Comparison of ENCODE assay signal across 1 cellular context in the genomic region with DNA sequence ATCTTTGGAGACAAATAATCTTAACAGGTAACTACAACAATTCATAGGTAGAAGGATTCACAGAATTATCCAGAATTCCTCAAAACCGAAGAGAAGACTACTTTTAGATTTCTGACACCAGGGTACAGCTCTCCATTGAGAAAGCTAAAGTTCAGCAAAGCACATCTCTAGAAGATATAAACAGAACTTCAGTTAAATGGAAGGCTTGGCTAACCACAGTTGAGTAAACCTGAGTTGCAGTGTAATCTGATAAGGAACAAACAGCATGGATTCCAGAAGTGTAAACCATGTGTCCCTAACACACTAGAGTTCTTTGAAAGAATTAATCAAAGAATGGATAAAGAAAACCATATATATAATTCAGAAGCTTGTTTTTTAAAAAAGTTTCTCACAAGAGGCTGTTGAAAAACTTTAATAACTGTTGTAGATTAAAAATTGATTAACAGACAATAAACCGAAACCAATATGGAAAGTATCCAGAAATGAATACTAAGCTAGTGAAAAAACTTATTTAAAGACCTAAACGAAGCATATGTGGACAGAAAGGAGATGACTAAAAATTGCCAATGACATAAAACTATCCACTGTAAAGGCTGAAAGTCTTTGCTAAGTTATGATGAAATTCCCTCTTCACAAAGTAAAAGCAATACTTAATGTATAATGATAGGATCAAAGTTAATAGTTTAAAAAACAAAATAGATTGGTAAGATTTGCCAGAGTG.
TF ChIP-seq lines count a peak whose summit lies in the region.

No MANE protein-coding gene starts in this region.

TF ChIP-seq in K562, 482 proteins besides CTCF, POLR2A, EP300 and RAD21 (continued from another document and continues in another):
- TF ChIP-seq, protein P1, sequence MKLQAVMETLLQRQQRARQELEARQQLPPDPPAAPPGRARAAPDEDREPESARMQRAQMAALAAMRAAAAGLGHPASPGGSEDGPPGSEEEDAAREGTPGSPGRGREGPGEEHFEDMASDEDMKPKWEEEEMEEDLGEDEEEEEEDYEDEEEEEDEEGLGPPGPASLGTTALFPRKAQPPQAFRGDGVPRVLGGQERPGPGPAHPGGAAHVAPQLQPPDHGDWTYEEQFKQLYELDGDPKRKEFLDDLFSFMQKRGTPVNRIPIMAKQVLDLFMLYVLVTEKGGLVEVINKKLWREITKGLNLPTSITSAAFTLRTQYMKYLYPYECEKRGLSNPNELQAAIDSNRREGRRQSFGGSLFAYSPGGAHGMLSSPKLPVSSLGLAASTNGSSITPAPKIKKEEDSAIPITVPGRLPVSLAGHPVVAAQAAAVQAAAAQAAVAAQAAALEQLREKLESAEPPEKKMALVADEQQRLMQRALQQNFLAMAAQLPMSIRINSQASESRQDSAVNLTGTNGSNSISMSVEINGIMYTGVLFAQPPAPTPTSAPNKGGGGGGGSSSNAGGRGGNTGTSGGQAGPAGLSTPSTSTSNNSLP (IDR thresholded peaks at IDR 0.05; ENCODE audit: borderline replicate concordance, low read depth, low read length): no peak
- TF ChIP-seq ZNF3 (CRISPR knock-in tag; IDR thresholded peaks at IDR 0.05) (no peak), NUFIP1 (IDR thresholded peaks at IDR 0.05; ENCODE audit: partially characterized antibody) (no peak), GTF2A2 (tag; IDR thresholded peaks at IDR 0.05) (no peak), ZNF23 (CRISPR knock-in tag; IDR thresholded peaks at IDR 0.05) (no peak), ZBED1 (IDR thresholded peaks at IDR 0.05) (no peak), ZNF280A (IDR thresholded peaks at IDR 0.05; ENCODE audit: low read depth, partially characterized antibody) (no peak), ZNF282 (CRISPR knock-in tag; IDR thresholded peaks at IDR 0.05) (no peak), CHD2 (IDR thresholded peaks at IDR 0.05; ENCODE audit: low read depth, low read length) (no peak), RCOR1 (IDR thresholded peaks at IDR 0.05; ENCODE audit: borderline replicate concordance in 1 of 2, low read depth in 2 of 2, low read length in 2 of 2) (peak in 1 of 2 experiments; percentile 43; a peak in 1 of 4 replicates), ZNF785 (CRISPR knock-in tag; IDR thresholded peaks at IDR 0.05) (no peak), ZBTB2 (IDR thresholded peaks at IDR 0.05) (no peak), WHSC1 (IDR thresholded peaks at IDR 0.05; ENCODE audit: low read length) (no peak), U2AF2 (optimal IDR thresholded peaks at IDR 0.05; ENCODE audit: low read depth, low read length) (no peak), SFPQ (IDR thresholded peaks at IDR 0.05; ENCODE audit: low read depth, low read length) (no peak), NCOA6 (IDR thresholded peaks at IDR 0.05) (no peak), ESRRA (IDR thresholded peaks at IDR 0.05; ENCODE audit: borderline replicate concordance, low read depth) (peak; percentile 45; the same call in 1 of the 2 replicates), MITF (IDR thresholded peaks at IDR 0.05) (no peak), ZZZ3 (IDR thresholded peaks at IDR 0.05) (no peak), ZEB2 (IDR thresholded peaks at IDR 0.05) (no peak), CEBPG (CRISPR knock-in tag; IDR thresholded peaks at IDR 0.05) (no peak), CEBPG (tag; conservative IDR thresholded peaks at IDR 0.05 in 1 of 2, IDR thresholded peaks at IDR 0.05 in 1 of 2) (peak; percentile 42 to 68), ZNF217 (CRISPR knock-in tag; IDR thresholded peaks at IDR 0.05) (no peak), PHB (CRISPR knock-in tag; IDR thresholded peaks at IDR 0.05) (no peak), GTF2F1 (IDR thresholded peaks at IDR 0.05; ENCODE audit: low read depth, low read length) (no peak), ETS1 (conservative IDR thresholded peaks at IDR 0.05; ENCODE audit: control insufficient read depth, low read depth, low read length) (no peak), ZNF398 (CRISPR knock-in tag; IDR thresholded peaks at IDR 0.05) (no peak), ZBTB34 (CRISPR knock-in tag; IDR thresholded peaks at IDR 0.05) (no peak), ZNF143 (CRISPR knock-in tag; IDR thresholded peaks at IDR 0.05) (no peak), SMAD1 (IDR thresholded peaks at IDR 0.05; ENCODE audit: low read depth, low read length, partially characterized antibody) (no peak), POLR2G (IDR thresholded peaks at IDR 0.05; ENCODE audit: low read depth, low read length) (no peak), DLX4 (CRISPR knock-in tag; IDR thresholded peaks at IDR 0.05) (no peak), SMARCE1 (IDR thresholded peaks at IDR 0.05) (no peak)
- TF ChIP-seq, protein P2, sequence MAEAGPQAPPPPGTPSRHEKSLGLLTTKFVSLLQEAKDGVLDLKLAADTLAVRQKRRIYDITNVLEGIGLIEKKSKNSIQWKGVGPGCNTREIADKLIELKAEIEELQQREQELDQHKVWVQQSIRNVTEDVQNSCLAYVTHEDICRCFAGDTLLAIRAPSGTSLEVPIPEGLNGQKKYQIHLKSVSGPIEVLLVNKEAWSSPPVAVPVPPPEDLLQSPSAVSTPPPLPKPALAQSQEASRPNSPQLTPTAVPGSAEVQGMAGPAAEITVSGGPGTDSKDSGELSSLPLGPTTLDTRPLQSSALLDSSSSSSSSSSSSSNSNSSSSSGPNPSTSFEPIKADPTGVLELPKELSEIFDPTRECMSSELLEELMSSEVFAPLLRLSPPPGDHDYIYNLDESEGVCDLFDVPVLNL (CRISPR knock-in tag; IDR thresholded peaks at IDR 0.05; ENCODE audit: low read depth): no peak
- TF ChIP-seq, protein P3, sequence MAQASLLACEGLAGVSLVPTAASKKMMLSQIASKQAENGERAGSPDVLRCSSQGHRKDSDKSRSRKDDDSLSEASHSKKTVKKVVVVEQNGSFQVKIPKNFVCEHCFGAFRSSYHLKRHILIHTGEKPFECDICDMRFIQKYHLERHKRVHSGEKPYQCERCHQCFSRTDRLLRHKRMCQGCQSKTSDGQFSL (CRISPR knock-in tag; IDR thresholded peaks at IDR 0.05): no peak
- TF ChIP-seq, protein P3 (tag; IDR thresholded peaks at IDR 0.05): no peak
- TF ChIP-seq, protein P4, sequence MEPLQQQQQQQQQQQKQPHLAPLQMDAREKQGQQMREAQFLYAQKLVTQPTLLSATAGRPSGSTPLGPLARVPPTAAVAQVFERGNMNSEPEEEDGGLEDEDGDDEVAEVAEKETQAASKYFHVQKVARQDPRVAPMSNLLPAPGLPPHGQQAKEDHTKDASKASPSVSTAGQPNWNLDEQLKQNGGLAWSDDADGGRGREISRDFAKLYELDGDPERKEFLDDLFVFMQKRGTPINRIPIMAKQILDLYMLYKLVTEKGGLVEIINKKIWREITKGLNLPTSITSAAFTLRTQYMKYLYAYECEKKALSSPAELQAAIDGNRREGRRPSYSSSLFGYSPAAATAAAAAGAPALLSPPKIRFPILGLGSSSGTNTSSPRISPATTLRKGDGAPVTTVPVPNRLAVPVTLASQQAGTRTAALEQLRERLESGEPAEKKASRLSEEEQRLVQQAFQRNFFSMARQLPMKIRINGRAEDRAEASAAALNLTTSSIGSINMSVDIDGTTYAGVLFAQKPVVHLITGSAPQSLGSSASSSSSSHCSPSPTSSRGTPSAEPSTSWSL (CRISPR knock-in tag; IDR thresholded peaks at IDR 0.05; ENCODE audit: borderline replicate concordance): no peak
- TF ChIP-seq, protein P5, sequence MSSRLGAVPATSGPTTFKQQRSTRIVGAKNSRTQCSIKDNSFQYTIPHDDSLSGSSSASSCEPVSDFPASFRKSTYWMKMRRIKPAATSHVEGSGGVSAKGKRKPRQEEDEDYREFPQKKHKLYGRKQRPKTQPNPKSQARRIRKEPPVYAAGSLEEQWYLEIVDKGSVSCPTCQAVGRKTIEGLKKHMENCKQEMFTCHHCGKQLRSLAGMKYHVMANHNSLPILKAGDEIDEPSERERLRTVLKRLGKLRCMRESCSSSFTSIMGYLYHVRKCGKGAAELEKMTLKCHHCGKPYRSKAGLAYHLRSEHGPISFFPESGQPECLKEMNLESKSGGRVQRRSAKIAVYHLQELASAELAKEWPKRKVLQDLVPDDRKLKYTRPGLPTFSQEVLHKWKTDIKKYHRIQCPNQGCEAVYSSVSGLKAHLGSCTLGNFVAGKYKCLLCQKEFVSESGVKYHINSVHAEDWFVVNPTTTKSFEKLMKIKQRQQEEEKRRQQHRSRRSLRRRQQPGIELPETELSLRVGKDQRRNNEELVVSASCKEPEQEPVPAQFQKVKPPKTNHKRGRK (tag; IDR thresholded peaks at IDR 0.05): peak; percentile 50; the same call in 1 of the 2 replicates
